In genomic region chr11:59705281-59705680, GRCh38 we compare ENCODE assay signal across 21 cellular contexts. TPM values are rescaled to one million over a fixed set of nuclear protein-coding genes. Genes with fewer than 3 reads are reported as not detected.
A peak's percentile ranks its signal among the peaks of the same experiment; 100 is the strongest.
DNase-seq lines count a peak whose midpoint lies in the region; ATAC-seq, FAIRE-seq and TF ChIP-seq lines count a peak whose summit lies in the region.
"Had no signal": no experiment of that assay in that cellular context is flagged by ENCODE, and none has a peak within 500 bp of the region (broad histone marks: within the 10 kb centered on the region; RNA-seq: fewer than 3 reads in every experiment).

No MANE protein-coding gene starts in this region.

- no peak overlapping the region for H3K23ac ChIP-seq in trophoblast cell (ENCODE audit: low read length)

- peak overlapping the region; percentile 22 for H2BK12ac ChIP-seq in trophoblast cell (ENCODE audit: low read length)

- H3K79me1 ChIP-seq in trophoblast cell (ENCODE audit: low read length) = peaks cover 4% of the 10 kb centered on the region

- no peaks in the 10 kb centered on the region for H3K9me2 ChIP-seq in SK-N-SH

- POLR2A ChIA-PET in SK-N-SH (lab: Yijun Ruan, JAX) = no interaction called here

- H4K8ac ChIP-seq in trophoblast cell (ENCODE audit: low read depth, low read length) = no peak overlapping the region

- no peak for TF ChIP-seq EP300 in SK-N-SH (IDR thresholded peaks at IDR 0.05; ENCODE audit: borderline replicate concordance in 1 of 2, low read depth in 1 of 2, low read length in 1 of 2)

- H2AK5ac ChIP-seq in trophoblast cell (ENCODE audit: low read length) = no peak overlapping the region

- no peaks in the 10 kb centered on the region for H3K27me3 ChIP-seq in SK-N-SH (ENCODE audit: insufficient read depth)
- H3K27me3 ChIP-seq in bronchial epithelial cell (ENCODE audit: control insufficient read depth, insufficient read depth, low read length) = no peaks in the 10 kb centered on the region
- no peaks in the 10 kb centered on the region for H3K27me3 ChIP-seq in trophoblast cell (ENCODE audit: insufficient read depth, low read length)

- FAIRE-seq in bronchial epithelial cell (lab: Jason Lieb, UNC) = no peak
- FAIRE-seq in H54 (lab: Jason Lieb, UNC) = no peak

- no peak overlapping the region for H3K18ac ChIP-seq in trophoblast cell (ENCODE audit: low read length)

- no peak for ATAC-seq in SK-N-SH treated with all-trans-retinoic acid at 6 μM for 48 hours
- no peak for ATAC-seq in HG03095 (IDR thresholded peaks at IDR 0.05; ENCODE audit: unreplicated experiment)

- no peak for TF ChIP-seq RAD21 in SK-N-SH (IDR thresholded peaks at IDR 0.05; ENCODE audit: low read length)

- CTCF ChIA-PET in SK-N-SH (lab: Yijun Ruan, JAX) = no interaction called here

- TF ChIP-seq CTCF in SK-N-SH (IDR thresholded peaks at IDR 0.05) = no peak
- no peak for TF ChIP-seq CTCF in bronchial epithelial cell (IDR thresholded peaks at IDR 0.05; ENCODE audit: insufficient read depth, low read length, severe bottlenecking)

- peaks cover 0 to 14% of the 10 kb centered on the region in 2 experiments; a peak in 1 of 4 replicates for H3K4me1 ChIP-seq in SK-N-SH (ENCODE audit: control insufficient read depth in 1 of 2, insufficient read depth in 2 of 2, low read depth in 1 of 2, low read length in 1 of 2)
- peaks cover 3% of the 10 kb centered on the region in 2 experiments for H3K4me1 ChIP-seq in trophoblast cell (ENCODE audit: control insufficient read depth in 1 of 2, insufficient read depth in 2 of 2, low read length in 2 of 2)

- peaks cover 38% of the 10 kb centered on the region for H3F3A ChIP-seq in SK-N-SH (replicated peaks; ENCODE audit: insufficient read depth)

- H3K9ac ChIP-seq in SK-N-SH (no peak overlapping the region), trophoblast cell (ENCODE audit: low read length) (no peak overlapping the region)

- no peak overlapping the region for H3K14ac ChIP-seq in trophoblast cell (ENCODE audit: low read length)

- H2BK5ac ChIP-seq in trophoblast cell (ENCODE audit: low read depth, low read length, poor library complexity) = no peak overlapping the region

- no peak for TF ChIP-seq POLR2A in H54 (IDR thresholded peaks at IDR 0.05; ENCODE audit: low read depth, low read length)

- no peaks in the 10 kb centered on the region for H3K9me3 ChIP-seq in SK-N-SH
- no peaks in the 10 kb centered on the region for H3K9me3 ChIP-seq in trophoblast cell (ENCODE audit: insufficient read depth, low read depth, low read length)

- no peak overlapping the region for H4K91ac ChIP-seq in trophoblast cell (ENCODE audit: low read depth, low read length)

- peak overlapping the region; percentile 45; the same call in 1 of the 2 replicates for H2AFZ ChIP-seq in SK-N-SH (ENCODE audit: low read depth)
- no peak overlapping the region for H2AFZ ChIP-seq in trophoblast cell (ENCODE audit: insufficient read depth, low read length, poor library complexity)

- H4K12ac ChIP-seq in trophoblast cell (ENCODE audit: low read depth, low read length) = no peak overlapping the region

- H3K4me2 ChIP-seq in SK-N-SH = no peak overlapping the region
- H3K4me2 ChIP-seq in trophoblast cell (ENCODE audit: low read length) = no peak overlapping the region

- H3K4me3 ChIP-seq in SK-N-SH (ENCODE audit: low read depth in 2 of 2, low read length in 1 of 2) = no peak overlapping the region
- no peak overlapping the region for H3K4me3 ChIP-seq in bronchial epithelial cell (ENCODE audit: low read depth, low read length)
- no peak overlapping the region for H3K4me3 ChIP-seq in trophoblast cell (ENCODE audit: low read depth, low read length)

- 37% methylated on average over 5 of the region's 5 CpGs for WGBS in SK-N-SH (ENCODE audit: low lambda C conversion rate)
- no CpG with 5 or more reads among the region's 5 CpGs for WGBS in trophoblast cell (ENCODE audit: extremely low coverage, insufficient coverage, insufficient read length)

- H3K27ac ChIP-seq in SK-N-SH (ENCODE audit: low read depth in 2 of 2, low read length in 1 of 2) = peak overlapping the region in 1 of 2 experiments; percentile 9; a peak in 1 of 4 replicates
- no peak overlapping the region for H3K27ac ChIP-seq in trophoblast cell (ENCODE audit: low read depth, low read length)
- H3K27ac ChIP-seq: 22Rv1 had no signal

- H4K20me1 ChIP-seq in SK-N-SH (ENCODE audit: insufficient read depth) = no peaks in the 10 kb centered on the region

- H2BK120ac ChIP-seq in trophoblast cell (ENCODE audit: insufficient read depth, low read length, poor library complexity) = no peak overlapping the region

- DNase-seq in SK-N-SH (no peak), M059J (ENCODE audit: low read depth) (peak; percentile 39), bronchial epithelial cell (ENCODE audit: low read depth) (peak; percentile 80), trophoblast cell (no peak), H54 (ENCODE audit: insufficient read length, low spot score) (no peak), DMS53 (lab: John Stamatoyannopoulos, UW) (no peak)
- DNase-seq: DMS153, H9, KBM-7, NCI-H1417 treated with DMSO at 0.1 percent for 48 hours, NCI-H187 treated with DMSO at 0.1 percent for 48 hours, NCI-H226, NCI-H524, NCI-H82, OCI-M1, SHP77 treated with DMSO at 0.1 percent for 48 hours had no signal

- H3K79me2 ChIP-seq in SK-N-SH (ENCODE audit: insufficient read depth) = no peaks in the 10 kb centered on the region
- H3K79me2 ChIP-seq in trophoblast cell (ENCODE audit: control insufficient read depth, insufficient read depth, low read length, poor library complexity) = no peaks in the 10 kb centered on the region

- H3K36me3 ChIP-seq in SK-N-SH (replicated peaks in 1 of 2; ENCODE audit: control insufficient read depth in 1 of 2, insufficient read depth in 2 of 2, low read length in 1 of 2) (no peaks in the 10 kb centered on the region), bronchial epithelial cell (ENCODE audit: control insufficient read depth, insufficient read depth, low read length) (no peaks in the 10 kb centered on the region), trophoblast cell (ENCODE audit: control insufficient read depth in 1 of 2, insufficient read depth in 2 of 2, low read length in 2 of 2) (no peaks in the 10 kb centered on the region)

- no peak overlapping the region for H3K4ac ChIP-seq in trophoblast cell (ENCODE audit: low read depth, low read length)

TF ChIP-seq in SK-N-SH, 30 proteins besides CTCF, POLR2A, EP300 and RAD21:
- TF ChIP-seq RFX5 (IDR thresholded peaks at IDR 0.05; ENCODE audit: low read length) (no peak), GATA2 (CRISPR knock-in tag; IDR thresholded peaks at IDR 0.05) (no peak), CHD2 (IDR thresholded peaks at IDR 0.05; ENCODE audit: low read length, partially characterized antibody) (no peak), USF2 (IDR thresholded peaks at IDR 0.05; ENCODE audit: borderline replicate concordance, low read depth, low read length) (no peak), EZH2phosphoT487 (IDR thresholded peaks at IDR 0.05; ENCODE audit: borderline replicate concordance, low read depth) (no peak), TCF12 (IDR thresholded peaks at IDR 0.05) (no peak), MAX (IDR thresholded peaks at IDR 0.05; ENCODE audit: low read depth) (no peak)

TF ChIP-seq in SK-N-SH treated with all-trans-retinoic acid at 6 μM for 48 hours, 23 proteins besides CTCF, POLR2A, EP300 and RAD21:
- TF ChIP-seq RARB (CRISPR knock-in tag; IDR thresholded peaks at IDR 0.05) (no peak), BACH2 (CRISPR knock-in tag; IDR thresholded peaks at IDR 0.05; ENCODE audit: borderline replicate concordance) (no peak), GLIS3 (CRISPR knock-in tag; IDR thresholded peaks at IDR 0.05) (no peak)
- TF ChIP-seq, protein P1, sequence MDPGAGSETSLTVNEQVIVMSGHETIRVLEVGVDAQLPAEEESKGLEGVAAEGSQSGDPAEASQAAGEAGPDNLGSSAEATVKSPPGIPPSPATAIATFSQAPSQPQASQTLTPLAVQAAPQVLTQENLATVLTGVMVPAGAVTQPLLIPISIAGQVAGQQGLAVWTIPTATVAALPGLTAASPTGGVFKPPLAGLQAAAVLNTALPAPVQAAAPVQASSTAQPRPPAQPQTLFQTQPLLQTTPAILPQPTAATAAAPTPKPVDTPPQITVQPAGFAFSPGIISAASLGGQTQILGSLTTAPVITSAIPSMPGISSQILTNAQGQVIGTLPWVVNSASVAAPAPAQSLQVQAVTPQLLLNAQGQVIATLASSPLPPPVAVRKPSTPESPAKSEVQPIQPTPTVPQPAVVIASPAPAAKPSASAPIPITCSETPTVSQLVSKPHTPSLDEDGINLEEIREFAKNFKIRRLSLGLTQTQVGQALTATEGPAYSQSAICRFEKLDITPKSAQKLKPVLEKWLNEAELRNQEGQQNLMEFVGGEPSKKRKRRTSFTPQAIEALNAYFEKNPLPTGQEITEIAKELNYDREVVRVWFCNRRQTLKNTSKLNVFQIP (CRISPR knock-in tag; IDR thresholded peaks at IDR 0.05; ENCODE audit: borderline replicate concordance, low read depth) = no peak

RNA-seq across cellular contexts. Expression of gene OR10V1, which starts 8.4 kb away (rescaled TPM):
- not detected in 2 replicates for polyA plus RNA-seq in SK-N-SH (2012; rRNA removed)
- not detected in 2 replicates for polyA plus RNA-seq in SK-N-SH (2012; cell fraction: cytosol; rRNA removed)
- polyA plus RNA-seq in SK-N-SH (2012; cell fraction: nucleus; rRNA removed) = not detected in 2 replicates
- not detected in 2 replicates for total RNA-seq in M059J (2014; rRNA removed; shearing (Covaris generic))
- not detected in 2 replicates for total RNA-seq in bronchial epithelial cell
- not detected in 2 replicates for polyA plus RNA-seq in trophoblast cell (2013)
- total RNA-seq: H9 had no signal
- polyA plus RNA-seq: AG04450, CD14-positive monocyte had no signal

RNA-seq across cellular contexts. Expression of gene PATL1, which starts 36.4 kb away (rescaled TPM):
- polyA plus RNA-seq in SK-N-SH (2012; rRNA removed) = 20.5 and 22.0 TPM in 2 replicates
- 24.9 and 25.5 TPM in 2 replicates for polyA plus RNA-seq in SK-N-SH (2012; cell fraction: cytosol; rRNA removed)
- polyA plus RNA-seq in SK-N-SH (2012; cell fraction: nucleus; rRNA removed) = 11.6 and 21.6 TPM in 2 replicates
- 38.4 and 45.5 TPM in 2 replicates for total RNA-seq in M059J (2014; rRNA removed; shearing (Covaris generic))
- 3.7 and 5.6 TPM in 2 replicates for total RNA-seq in bronchial epithelial cell
- polyA plus RNA-seq in trophoblast cell (2013) = 27.1 and 27.2 TPM in 2 replicates

RNA-seq across cellular contexts. Expression of gene STX3, which starts 49.9 kb away (rescaled TPM):
- polyA plus RNA-seq in SK-N-SH (2012; rRNA removed) = 21.4 and 26.6 TPM in 2 replicates
- polyA plus RNA-seq in SK-N-SH (2012; cell fraction: cytosol; rRNA removed) = 31.2 and 37.3 TPM in 2 replicates
- 36.5 and 43.6 TPM in 2 replicates for polyA plus RNA-seq in SK-N-SH (2012; cell fraction: nucleus; rRNA removed)
- total RNA-seq in M059J (2014; rRNA removed; shearing (Covaris generic)) = 35.1 and 52.7 TPM in 2 replicates
- total RNA-seq in bronchial epithelial cell = 53.3 and 53.4 TPM in 2 replicates
- polyA plus RNA-seq in trophoblast cell (2013) = 90.1 and 92.6 TPM in 2 replicates

Comparison
In these comparisons a context has a peak if more than half of its experiments do, and no peak if none do; other contexts are left out.
1. DNase-seq: peak in M059J (single experiment) and bronchial epithelial cell (single experiment); none in SK-N-SH (single experiment), trophoblast cell (0 of 2), H54 (single experiment) and DMS53 (single experiment).